9 cellular contexts compared by ENCODE assay signal in genomic region chr12:75389706-75390105, GRCh38. TPM values are rescaled to one million over a fixed set of nuclear protein-coding genes. Genes with fewer than 3 reads are reported as not detected.
A peak's percentile ranks its signal among the peaks of the same experiment; 100 is the strongest.
DNase-seq lines count a peak whose midpoint lies in the region; ATAC-seq and TF ChIP-seq lines count a peak whose summit lies in the region.
"Had no signal": no experiment of that assay in that cellular context is flagged by ENCODE, and none has a peak within 500 bp of the region (broad histone marks: within the 10 kb centered on the region; RNA-seq: fewer than 3 reads in every experiment).

No MANE protein-coding gene starts in this region.

- BruUV-seq in Panc1 (replicated peaks; lab: Mats Ljungman, UMichigan) = no TSS peak

- TF ChIP-seq CTCF in Panc1 (IDR thresholded peaks at IDR 0.05) = no peak
- no peak for TF ChIP-seq CTCF in prostate gland (IDR thresholded peaks at IDR 0.05)

- H3K4me1 ChIP-seq in CD8-positive, alpha-beta memory T cell (ENCODE audit: insufficient read depth, low read length) = peaks cover 23% of the 10 kb centered on the region
- H3K4me1 ChIP-seq in Panc1 (ENCODE audit: control insufficient read depth, insufficient read depth, low read length) (peaks cover 20% of the 10 kb centered on the region), endocrine pancreas (ENCODE audit: control insufficient read depth, insufficient read depth, low read length) (peaks cover 17% of the 10 kb centered on the region), prostate gland (replicated peaks) (no peaks in the 10 kb centered on the region)

- no peaks in the 10 kb centered on the region for H3K36me3 ChIP-seq in CD8-positive, alpha-beta memory T cell (ENCODE audit: insufficient read depth, low read length)
- H3K36me3 ChIP-seq in Panc1 (ENCODE audit: control insufficient read depth, insufficient read depth, low read length) (no peaks in the 10 kb centered on the region; the same call in 1 of the 2 replicates), endocrine pancreas (ENCODE audit: control insufficient read depth, insufficient read depth, low read length) (no peaks in the 10 kb centered on the region), prostate gland (no peaks in the 10 kb centered on the region)
- H3K36me3 ChIP-seq: HAP-1 had no signal

- no peaks in the 10 kb centered on the region for H3K9me3 Mint-ChIP-seq in CD8-positive, alpha-beta memory T cell

- 23% methylated on average over 1 of the region's 1 CpG for WGBS in prostate gland

- no peak overlapping the region for H3K27ac ChIP-seq in CD8-positive, alpha-beta memory T cell (ENCODE audit: low read depth, low read length)
- H3K27ac ChIP-seq in Panc1 (ENCODE audit: low read length) (peak overlapping the region; percentile 98), prostate gland (peak overlapping the region; percentile 86 to 91)

- no peak for TF ChIP-seq POLR2A in prostate gland (IDR thresholded peaks at IDR 0.05)

- H3K9ac ChIP-seq in endocrine pancreas (ENCODE audit: control insufficient read depth, insufficient read depth, low read length) = no peak overlapping the region

- H3K9me3 ChIP-seq in CD8-positive, alpha-beta memory T cell (ENCODE audit: low read length) = no peaks in the 10 kb centered on the region
- peaks cover 11% of the 10 kb centered on the region; the same call in 1 of the 2 replicates for H3K9me3 ChIP-seq in Panc1 (ENCODE audit: control insufficient read depth, insufficient read depth, low read depth, low read length)
- H3K9me3 ChIP-seq in endocrine pancreas (ENCODE audit: control insufficient read depth, low read length) = no peaks in the 10 kb centered on the region
- no peaks in the 10 kb centered on the region for H3K9me3 ChIP-seq in prostate gland
- H3K9me3 ChIP-seq: HAP-1 had no signal

- CTCF ChIA-PET in CD8-positive, alpha-beta memory T cell (lab: Charles Lee) = no interaction called here
- CTCF ChIA-PET in Panc1 (lab: Charles Lee) = no interaction called here

- POLR2A ChIA-PET in CD8-positive, alpha-beta memory T cell (lab: Charles Lee) = no interaction called here
- POLR2A ChIA-PET in Panc1 (lab: Charles Lee) = no interaction called here

- no peak overlapping the region for H3K4me3 ChIP-seq in CD8-positive, alpha-beta memory T cell (ENCODE audit: low read length)
- H3K4me3 ChIP-seq in Panc1 (ENCODE audit: low read depth in 2 of 2, low read length in 2 of 2) = peak overlapping the region; percentile 55 to 56; a peak in 3 of 4 replicates
- H3K4me3 ChIP-seq in endocrine pancreas (ENCODE audit: control insufficient read depth, insufficient read depth, low read length) = peak overlapping the region; percentile 93
- H3K4me3 ChIP-seq in prostate gland = peak overlapping the region; percentile 46 to 52

- peaks cover 41 to 66% (median 42%) of the 10 kb centered on the region in 3 donors for H3K4me1 Mint-ChIP-seq in CD8-positive, alpha-beta memory T cell

- H3K27ac Mint-ChIP-seq in CD8-positive, alpha-beta memory T cell = peak overlapping the region in 7 of 8 donors; percentile 96 to 99 (median 97)

- ATAC-seq in Panc1 = no peak

- H3K4me3 Mint-ChIP-seq in CD8-positive, alpha-beta memory T cell = peak overlapping the region in 6 of 7 donors; percentile 89 to 96 (median 96)

- DNase-seq in CD8-positive, alpha-beta memory T cell = peak in 1 of 5 donors; percentile 3
- DNase-seq in Panc1 (ENCODE audit: low read depth, low spot score) = no peak
- no peak for DNase-seq in prostate gland (ENCODE audit: low spot score)
- no peak for DNase-seq in iPS-NIHi11 (ENCODE audit: low spot score)
- no peak for DNase-seq in NCI-H2107 (lab: John Stamatoyannopoulos, UW)
- DNase-seq in NCI-H1048 (lab: John Stamatoyannopoulos, UW) = no peak
- DNase-seq in HCEC 1CT = no peak

- H3K36me3 Mint-ChIP-seq in CD8-positive, alpha-beta memory T cell = peaks cover 0 to 4% (median 0%) of the 10 kb centered on the region in 3 donors

- in situ Hi-C loops in Panc1 (cut with HindIII; ENCODE audit: low pct_unique_long_range_greater_than_20kb, low sequenced_read_pairs) = no loop called here

- intact Hi-C loops in Panc1 (cut with micrococcal nuclease; ENCODE audit: unreplicated experiment) (loop anchor here (5.0 kb wide), 1 partner anchor 93 kb away; the partner anchor contains the start of gene GLIPR1), prostate gland (cut with DNase I) (loop anchor here (5.0 to 10.0 kb wide), 3 partner anchors 93 to 955 kb away; partner anchors contain the start of genes BBS10 and GLIPR1)

- H3K27me3 Mint-ChIP-seq in CD8-positive, alpha-beta memory T cell = no peaks in the 10 kb centered on the region

- H3K27me3 ChIP-seq in CD8-positive, alpha-beta memory T cell (ENCODE audit: insufficient read depth, low read length, poor library complexity, severe bottlenecking) = no peaks in the 10 kb centered on the region
- no peaks in the 10 kb centered on the region for H3K27me3 ChIP-seq in Panc1 (ENCODE audit: control insufficient read depth, insufficient read depth, low read length)
- no peaks in the 10 kb centered on the region for H3K27me3 ChIP-seq in endocrine pancreas (ENCODE audit: control insufficient read depth, insufficient read depth, low read length)
- H3K27me3 ChIP-seq in prostate gland (replicated peaks; ENCODE audit: insufficient read depth) = no peaks in the 10 kb centered on the region

RNA-seq across cellular contexts. Expression of gene GLIPR1L2, which starts 1.2 kb away (rescaled TPM):
- not detected for total RNA-seq in CD8-positive, alpha-beta memory T cell
- polyA plus RNA-seq in CD8-positive, alpha-beta memory T cell = 0.92 TPM
- total RNA-seq in Panc1 (2021; ENCODE audit: unreplicated experiment) (0.72 TPM), prostate gland (1 to 10 TPM; 1.4 to 1.8 TPM)
- 0.45 TPM for polyA plus RNA-seq in Panc1 (2012; ENCODE audit: insufficient read length)

RNA-seq across cellular contexts. Expression of gene GLIPR1L1, which starts 55.2 kb away (rescaled TPM):
- total RNA-seq in CD8-positive, alpha-beta memory T cell = not detected
- polyA plus RNA-seq in CD8-positive, alpha-beta memory T cell = not detected
- not detected for total RNA-seq in Panc1 (2021; ENCODE audit: unreplicated experiment)
- polyA plus RNA-seq in Panc1 (2012; ENCODE audit: insufficient read length) = 0.42 TPM
- 1 to 10 TPM in 1 of 2 donors, not detected in 1; 1.0 TPM for total RNA-seq in prostate gland

RNA-seq across cellular contexts. Expression of gene CAPS2, which starts 59.6 kb away (rescaled TPM):
- 1 to 10 TPM; 1.9 to 2.6 TPM for total RNA-seq in CD8-positive, alpha-beta memory T cell
- polyA plus RNA-seq in CD8-positive, alpha-beta memory T cell = 2.5 TPM
- total RNA-seq in Panc1 (2021; ENCODE audit: unreplicated experiment) (11.8 TPM), prostate gland (10 to 100 TPM in 1 of 2 donors, 1 to 10 TPM in 1; 7.9 to 29.8 TPM)
- 4.7 TPM for polyA plus RNA-seq in Panc1 (2012; ENCODE audit: insufficient read length)
